Comparison of ENCODE assay signal across 9 cellular contexts in genomic region chrX:136878423-136878822, GRCh38. TPM values are rescaled to one million over a fixed set of nuclear protein-coding genes. Genes with fewer than 3 reads are reported as not detected.
DNase-seq lines count a peak whose midpoint lies in the region; TF ChIP-seq lines count a peak whose summit lies in the region.
"Had no signal": no experiment of that assay in that cellular context is flagged by ENCODE, and none has a peak within 500 bp of the region (broad histone marks: within the 10 kb centered on the region; RNA-seq: fewer than 3 reads in every experiment).

No MANE protein-coding gene starts in this region.

- peaks cover 6% of the 10 kb centered on the region; the same call in 1 of the 2 replicates for H3K9me3 ChIP-seq in BLaER1

- H3K4me3 Mint-ChIP-seq in chondrocyte (ENCODE audit: unreplicated experiment) (peak overlapping the region; percentile 90), nephron (peak overlapping the region; percentile 94 to 98 (median 96))

- H3K9ac ChIP-seq in BLaER1, result peak overlapping the region; percentile 99
- peak overlapping the region; percentile 98; the same call in 1 of the 2 replicates for H3K9ac ChIP-seq in KMS-11

- H3K4me2 ChIP-seq in BLaER1 (peak overlapping the region; percentile 74), KMS-11 (peak overlapping the region; percentile 94)

- no peak for TF ChIP-seq CTCF in KMS-11 (conservative IDR thresholded peaks at IDR 0.05; ENCODE audit: low read depth, low read length)
- no peak for TF ChIP-seq CTCF in chondrocyte (IDR thresholded peaks at IDR 0.05)
- no peak for TF ChIP-seq CTCF in nephron (IDR thresholded peaks at IDR 0.05; ENCODE audit: unreplicated experiment in 3 of 3)

- H3K27ac ChIP-seq in BLaER1 (no peak overlapping the region; the same call in 1 of the 2 replicates), KMS-11 (no peak overlapping the region)

- H3K4me3 ChIP-seq in BLaER1 (peak overlapping the region; percentile 71), KMS-11 (IDR thresholded peaks at IDR 0.05; ENCODE audit: insufficient read depth, low read depth, low read length) (no peak overlapping the region)

- H2AFZ ChIP-seq in KMS-11 (ENCODE audit: low read depth), result no peak overlapping the region

- H4K20me1 ChIP-seq in BLaER1 (peaks cover 64% of the 10 kb centered on the region), KMS-11 (ENCODE audit: insufficient read depth) (0 out of 2 replicates have a peak, but pooled peaks cover 4% of the 10 kb centered on the region)

- H3K27me3 ChIP-seq in BLaER1 (peaks cover 25% of the 10 kb centered on the region; the same call in 1 of the 2 replicates), KMS-11 (ENCODE audit: insufficient read depth, low read depth) (no peaks in the 10 kb centered on the region)

- no peaks in the 10 kb centered on the region for H3K9me3 Mint-ChIP-seq in chondrocyte (ENCODE audit: low read depth)
- H3K9me3 Mint-ChIP-seq in nephron, result peaks cover 7% of the 10 kb centered on the region

- peaks cover 52% of the 10 kb centered on the region for H3K36me3 ChIP-seq in BLaER1
- peaks cover 14% of the 10 kb centered on the region; the same call in 1 of the 2 replicates for H3K36me3 ChIP-seq in KMS-11 (ENCODE audit: insufficient read depth)

- DNase-seq in chondrocyte (ENCODE audit: low spot score) (no peak), NCI-H2081 treated with DMSO at 0.1 percent for 48 hours (lab: John Stamatoyannopoulos, UW) (no peak), dermis blood vessel endothelial cell (no peak), mucosa of gallbladder (ENCODE audit: low spot score) (no peak), germinal center (ENCODE audit: low spot score) (no peak)
- DNase-seq: NCI-H69 had no signal

- H3K4me1 ChIP-seq in BLaER1, result peaks cover 20% of the 10 kb centered on the region; the same call in 1 of the 2 replicates
- H3K4me1 ChIP-seq in KMS-11 (ENCODE audit: low read depth, poor library complexity, severe bottlenecking), result peaks cover 15% of the 10 kb centered on the region

- H3K4me1 Mint-ChIP-seq in chondrocyte (ENCODE audit: low read depth) (peaks cover 17% of the 10 kb centered on the region), nephron (peaks cover 4% of the 10 kb centered on the region)

- H3K27me3 Mint-ChIP-seq in chondrocyte (ENCODE audit: low read depth) (no peaks in the 10 kb centered on the region), nephron (ENCODE audit: low read depth) (no peaks in the 10 kb centered on the region)

- H3K79me2 ChIP-seq in KMS-11 (ENCODE audit: insufficient read depth, low read depth), result peaks cover 55% of the 10 kb centered on the region

- H3K27ac Mint-ChIP-seq in chondrocyte (ENCODE audit: unreplicated experiment), result peak overlapping the region; percentile 27
- H3K27ac Mint-ChIP-seq in nephron, result peak overlapping the region in 1 of 3 experiments; percentile 99

- H3K36me3 Mint-ChIP-seq in chondrocyte (ENCODE audit: low read depth) (peaks cover 9% of the 10 kb centered on the region), nephron (ENCODE audit: low read depth) (peaks cover 56% of the 10 kb centered on the region)

RNA-seq across cellular contexts. Expression of gene RBMX, which starts 2.1 kb away (rescaled TPM):
- total RNA-seq in chondrocyte (111 to 145 TPM (median 122 TPM) in 3 replicates), dermis blood vessel endothelial cell (200 and 299 TPM in 2 replicates), mucosa of gallbladder (109 TPM)
